ENCODE assay signal across 16 cellular contexts in genomic region chr2:234142530-234142929, GRCh38.
"Had no signal": no experiment of that assay in that cellular context is flagged by ENCODE, and none has a peak within 500 bp of the region (broad histone marks: within the 10 kb centered on the region; RNA-seq: fewer than 3 reads in every experiment).

No MANE protein-coding gene starts in this region.

- ATAC-seq: activated CD8-positive, alpha-beta memory T cell treated with anti-CD3 and anti-CD28 coated beads, Interleukin-2, amount 10 ng/mL, durations not matched to agents 7 days and 5 days; activated T-cell treated with anti-CD3 and anti-CD28 coated beads, Interleukin-2, amount 50 U/mL, for 4 hours; left colon; right lobe of liver had no signal

- DNase-seq: activated CD4-positive, alpha-beta T cell treated with anti-CD3 and anti-CD28 coated beads, Interleukin-2, amount 50 U/mL, for 48 hours; activated CD4-positive, CD25-positive, alpha-beta regulatory T cell treated with anti-CD3 and anti-CD28 coated beads, Interleukin-2, amount 50 U/mL, for 72 hours; activated CD8-positive, alpha-beta memory T cell treated with anti-CD3 and anti-CD28 coated beads, Interleukin-2, amount 10 ng/mL, durations not matched to agents 7 days and 5 days; activated gamma-delta T cell; activated T-cell treated with anti-CD3 and anti-CD28 coated beads, Interleukin-2, amount 50 U/mL, for 4 hours; amygdala; glutamatergic neuron; left colon; occipital lobe; right lobe of liver; spleen; stimulated activated CD4-positive, alpha-beta T cell treated with anti-CD3 and anti-CD28 coated beads, Interleukin-1b, Interleukin-23, amount 100 ng/mL, for 48 hours; stimulated activated naive CD4-positive, alpha-beta T cell treated with Interleukin-2 at 50 U/mL for 16 hours; T-helper 2 cell had no signal

- FAIRE-seq: endometrium, TTC549 had no signal
